In the genomic region with DNA sequence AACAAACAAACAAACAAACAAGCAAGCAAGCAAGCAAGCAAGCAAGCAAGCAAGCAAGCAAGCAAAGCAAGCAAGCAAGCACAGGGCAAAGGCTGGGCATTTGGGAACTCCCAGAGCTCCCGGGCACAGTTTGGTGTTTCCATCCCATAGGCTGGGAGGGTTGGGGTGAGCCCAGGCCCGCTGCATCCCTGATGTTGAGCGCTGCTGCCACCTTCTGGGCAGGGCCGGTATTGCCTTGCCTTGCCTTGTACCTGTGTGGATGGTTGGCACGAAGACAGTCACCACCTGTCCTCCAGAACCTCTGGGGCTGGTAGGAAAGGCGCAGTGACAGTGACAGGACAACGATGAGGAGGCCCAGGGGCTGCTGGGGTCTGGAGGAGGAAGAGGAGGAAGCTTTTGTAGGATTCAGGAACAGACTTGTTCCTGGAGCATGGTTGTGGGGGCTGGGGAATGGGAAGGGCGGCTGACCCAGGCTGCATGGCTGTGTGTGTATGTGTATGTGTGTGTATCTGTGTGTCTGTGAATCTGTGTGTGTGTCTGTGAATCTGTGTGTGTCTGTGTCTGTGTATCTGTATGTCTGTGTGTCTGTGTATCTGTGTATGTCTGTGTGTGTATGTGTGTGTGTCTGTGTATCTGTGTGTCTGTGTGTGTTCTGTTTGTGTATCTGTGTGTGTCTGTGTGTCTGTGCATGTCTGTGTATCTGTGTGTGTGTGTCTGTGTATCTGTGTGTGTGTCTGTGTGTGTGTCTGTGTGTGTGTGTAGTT, we compare ENCODE assay signal across 1 cellular context.
TF ChIP-seq lines count a peak whose summit lies in the region.

No MANE protein-coding gene starts in this region.

TF ChIP-seq in HepG2, 621 proteins besides CTCF, POLR2A, EP300 and RAD21 (continued from another document and continues in another):
- TF ChIP-seq ZSCAN29 (CRISPR knock-in tag; conservative IDR thresholded peaks at IDR 0.05), result no peak
- TF ChIP-seq MEF2D (CRISPR knock-in tag; IDR thresholded peaks at IDR 0.05), result no peak
- TF ChIP-seq TBP (CRISPR knock-in tag; IDR thresholded peaks at IDR 0.05), result no peak
- TF ChIP-seq ZNF232 (CRISPR knock-in tag; IDR thresholded peaks at IDR 0.05; ENCODE audit: borderline replicate concordance), result no peak
- no peak for TF ChIP-seq NFE2L2 (IDR thresholded peaks at IDR 0.05; ENCODE audit: low read length)
- no peak for TF ChIP-seq GABPA (IDR thresholded peaks at IDR 0.05; ENCODE audit: low read depth, low read length)
- no peak for TF ChIP-seq GABPA (CRISPR knock-in tag; IDR thresholded peaks at IDR 0.05; ENCODE audit: low read depth)
- TF ChIP-seq, protein P1, sequence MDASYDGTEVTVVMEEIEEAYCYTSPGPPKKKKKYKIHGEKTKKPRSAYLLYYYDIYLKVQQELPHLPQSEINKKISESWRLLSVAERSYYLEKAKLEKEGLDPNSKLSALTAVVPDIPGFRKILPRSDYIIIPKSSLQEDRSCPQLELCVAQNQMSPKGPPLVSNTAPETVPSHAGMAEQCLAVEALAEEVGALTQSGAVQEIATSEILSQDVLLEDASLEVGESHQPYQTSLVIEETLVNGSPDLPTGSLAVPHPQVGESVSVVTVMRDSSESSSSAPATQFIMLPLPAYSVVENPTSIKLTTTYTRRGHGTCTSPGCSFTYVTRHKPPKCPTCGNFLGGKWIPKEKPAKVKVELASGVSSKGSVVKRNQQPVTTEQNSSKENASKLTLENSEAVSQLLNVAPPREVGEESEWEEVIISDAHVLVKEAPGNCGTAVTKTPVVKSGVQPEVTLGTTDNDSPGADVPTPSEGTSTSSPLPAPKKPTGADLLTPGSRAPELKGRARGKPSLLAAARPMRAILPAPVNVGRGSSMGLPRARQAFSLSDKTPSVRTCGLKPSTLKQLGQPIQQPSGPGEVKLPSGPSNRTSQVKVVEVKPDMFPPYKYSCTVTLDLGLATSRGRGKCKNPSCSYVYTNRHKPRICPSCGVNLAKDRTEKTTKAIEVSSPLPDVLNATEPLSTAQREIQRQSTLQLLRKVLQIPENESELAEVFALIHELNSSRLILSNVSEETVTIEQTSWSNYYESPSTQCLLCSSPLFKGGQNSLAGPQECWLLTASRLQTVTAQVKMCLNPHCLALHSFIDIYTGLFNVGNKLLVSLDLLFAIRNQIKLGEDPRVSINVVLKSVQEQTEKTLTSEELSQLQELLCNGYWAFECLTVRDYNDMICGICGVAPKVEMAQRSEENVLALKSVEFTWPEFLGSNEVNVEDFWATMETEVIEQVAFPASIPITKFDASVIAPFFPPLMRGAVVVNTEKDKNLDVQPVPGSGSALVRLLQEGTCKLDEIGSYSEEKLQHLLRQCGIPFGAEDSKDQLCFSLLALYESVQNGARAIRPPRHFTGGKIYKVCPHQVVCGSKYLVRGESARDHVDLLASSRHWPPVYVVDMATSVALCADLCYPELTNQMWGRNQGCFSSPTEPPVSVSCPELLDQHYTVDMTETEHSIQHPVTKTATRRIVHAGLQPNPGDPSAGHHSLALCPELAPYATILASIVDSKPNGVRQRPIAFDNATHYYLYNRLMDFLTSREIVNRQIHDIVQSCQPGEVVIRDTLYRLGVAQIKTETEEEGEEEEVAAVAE (CRISPR knock-in tag; IDR thresholded peaks at IDR 0.05; ENCODE audit: borderline replicate concordance), result peak; percentile 33; the same call in 1 of the 2 replicates
- TF ChIP-seq SUZ12 (IDR thresholded peaks at IDR 0.05; ENCODE audit: low read depth, low read length), result no peak
- peak; percentile 68 for TF ChIP-seq IRF2 (CRISPR knock-in tag; IDR thresholded peaks at IDR 0.05)
- 0 out of 2 replicates have a peak, but pooled peaks have one; percentile 19 for TF ChIP-seq HIVEP1 (CRISPR knock-in tag; IDR thresholded peaks at IDR 0.05)
- TF ChIP-seq STAG1 (CRISPR knock-in tag; IDR thresholded peaks at IDR 0.05), result peak; percentile 97
- TF ChIP-seq, protein P2, sequence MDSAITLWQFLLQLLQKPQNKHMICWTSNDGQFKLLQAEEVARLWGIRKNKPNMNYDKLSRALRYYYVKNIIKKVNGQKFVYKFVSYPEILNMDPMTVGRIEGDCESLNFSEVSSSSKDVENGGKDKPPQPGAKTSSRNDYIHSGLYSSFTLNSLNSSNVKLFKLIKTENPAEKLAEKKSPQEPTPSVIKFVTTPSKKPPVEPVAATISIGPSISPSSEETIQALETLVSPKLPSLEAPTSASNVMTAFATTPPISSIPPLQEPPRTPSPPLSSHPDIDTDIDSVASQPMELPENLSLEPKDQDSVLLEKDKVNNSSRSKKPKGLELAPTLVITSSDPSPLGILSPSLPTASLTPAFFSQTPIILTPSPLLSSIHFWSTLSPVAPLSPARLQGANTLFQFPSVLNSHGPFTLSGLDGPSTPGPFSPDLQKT (CRISPR knock-in tag; IDR thresholded peaks at IDR 0.05; ENCODE audit: borderline replicate concordance), result no peak
- 0 out of 2 replicates have a peak, but pooled peaks have one; percentile 73 for TF ChIP-seq AHR (CRISPR knock-in tag; IDR thresholded peaks at IDR 0.05)
- TF ChIP-seq REPIN1 (CRISPR knock-in tag; IDR thresholded peaks at IDR 0.05; ENCODE audit: borderline replicate concordance, low read depth), result 0 out of 2 replicates have a peak, but pooled peaks have one; percentile 39
- TF ChIP-seq ZFP36L2 (CRISPR knock-in tag; IDR thresholded peaks at IDR 0.05), result no peak
- TF ChIP-seq SSRP1 (CRISPR knock-in tag; IDR thresholded peaks at IDR 0.05), result no peak
- no peak for TF ChIP-seq ZNF720 (CRISPR knock-in tag; IDR thresholded peaks at IDR 0.05)
- TF ChIP-seq MLLT10 (CRISPR knock-in tag; IDR thresholded peaks at IDR 0.05), result no peak
- TF ChIP-seq ZNF496 (CRISPR knock-in tag; IDR thresholded peaks at IDR 0.05; ENCODE audit: insufficient replicate concordance), result no peak
- no peak for TF ChIP-seq ZNF83 (CRISPR knock-in tag; IDR thresholded peaks at IDR 0.05; ENCODE audit: borderline replicate concordance)
- 0 out of 2 replicates have a peak, but pooled peaks have one; percentile 19 for TF ChIP-seq SRF (IDR thresholded peaks at IDR 0.05; ENCODE audit: low read depth, low read length)
- TF ChIP-seq BHLHE40 (IDR thresholded peaks at IDR 0.05; ENCODE audit: low read length), result peak; percentile 42; the same call in 1 of the 2 replicates
- peak; percentile 32; the same call in 1 of the 2 replicates for TF ChIP-seq FOXA3 (CRISPR knock-in tag; IDR thresholded peaks at IDR 0.05)
- no peak for TF ChIP-seq IRX3 (CRISPR knock-in tag; IDR thresholded peaks at IDR 0.05; ENCODE audit: borderline replicate concordance, low read depth)
- TF ChIP-seq SAFB2 (CRISPR knock-in tag; IDR thresholded peaks at IDR 0.05; ENCODE audit: borderline replicate concordance, low read depth), result peak; percentile 79; the same call in 1 of the 2 replicates
- TF ChIP-seq NFYC (CRISPR knock-in tag; IDR thresholded peaks at IDR 0.05), result no peak
- no peak for TF ChIP-seq ZNF143 (CRISPR knock-in tag; IDR thresholded peaks at IDR 0.05)
- no peak for TF ChIP-seq WIZ (CRISPR knock-in tag; IDR thresholded peaks at IDR 0.05)
- TF ChIP-seq, protein P3, sequence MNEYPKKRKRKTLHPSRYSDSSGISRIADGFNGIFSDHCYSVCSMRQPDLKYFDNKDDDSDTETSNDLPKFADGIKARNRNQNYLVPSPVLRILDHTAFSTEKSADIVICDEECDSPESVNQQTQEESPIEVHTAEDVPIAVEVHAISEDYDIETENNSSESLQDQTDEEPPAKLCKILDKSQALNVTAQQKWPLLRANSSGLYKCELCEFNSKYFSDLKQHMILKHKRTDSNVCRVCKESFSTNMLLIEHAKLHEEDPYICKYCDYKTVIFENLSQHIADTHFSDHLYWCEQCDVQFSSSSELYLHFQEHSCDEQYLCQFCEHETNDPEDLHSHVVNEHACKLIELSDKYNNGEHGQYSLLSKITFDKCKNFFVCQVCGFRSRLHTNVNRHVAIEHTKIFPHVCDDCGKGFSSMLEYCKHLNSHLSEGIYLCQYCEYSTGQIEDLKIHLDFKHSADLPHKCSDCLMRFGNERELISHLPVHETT (CRISPR knock-in tag; conservative IDR thresholded peaks at IDR 0.05), result no peak
- TF ChIP-seq ZNF891 (CRISPR knock-in tag; IDR thresholded peaks at IDR 0.05), result no peak
- TF ChIP-seq NRL (CRISPR knock-in tag; IDR thresholded peaks at IDR 0.05; ENCODE audit: borderline replicate concordance), result peak; percentile 21; the same call in 1 of the 2 replicates
- peak; percentile 11; the same call in 1 of the 2 replicates for TF ChIP-seq RAD51 (IDR thresholded peaks at IDR 0.05; ENCODE audit: borderline replicate concordance)
- no peak for TF ChIP-seq ZNF33B (CRISPR knock-in tag; IDR thresholded peaks at IDR 0.05)
- no peak for TF ChIP-seq ZFP37 (CRISPR knock-in tag; IDR thresholded peaks at IDR 0.05; ENCODE audit: borderline replicate concordance)
- peak; percentile 40; the same call in 1 of the 2 replicates for TF ChIP-seq KDM3A (CRISPR knock-in tag; IDR thresholded peaks at IDR 0.05; ENCODE audit: low read depth)
- peak; percentile 37; the same call in 1 of the 2 replicates for TF ChIP-seq SAP130 (CRISPR knock-in tag; IDR thresholded peaks at IDR 0.05; ENCODE audit: low read depth)
- peak; percentile 33; the same call in 1 of the 2 replicates for TF ChIP-seq ELF3 (CRISPR knock-in tag; IDR thresholded peaks at IDR 0.05)
- TF ChIP-seq, protein P4, sequence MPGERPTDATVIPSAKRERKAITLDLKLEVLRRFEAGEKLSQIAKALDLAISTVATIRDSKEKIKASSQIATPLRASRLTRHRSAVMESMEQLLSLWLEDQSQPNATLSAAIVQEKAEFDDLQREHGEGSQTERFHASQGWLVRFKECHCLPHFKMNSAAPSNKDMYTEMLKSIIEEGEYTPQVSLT (CRISPR knock-in tag; IDR thresholded peaks at IDR 0.05; ENCODE audit: borderline replicate concordance, low read depth), result no peak
- TF ChIP-seq GATAD2A (CRISPR knock-in tag; IDR thresholded peaks at IDR 0.05), result 0 out of 2 replicates have a peak, but pooled peaks have one; percentile 39
- no peak for TF ChIP-seq ISL2 (CRISPR knock-in tag; IDR thresholded peaks at IDR 0.05)
- TF ChIP-seq ZNF775 (CRISPR knock-in tag; IDR thresholded peaks at IDR 0.05; ENCODE audit: borderline replicate concordance), result no peak
- TF ChIP-seq ATF1 (CRISPR knock-in tag; IDR thresholded peaks at IDR 0.05), result no peak
- no peak for TF ChIP-seq LCORL (IDR thresholded peaks at IDR 0.05)
- peak; percentile 26; the same call in 1 of the 2 replicates for TF ChIP-seq LCORL (CRISPR knock-in tag; IDR thresholded peaks at IDR 0.05)
- no peak for TF ChIP-seq ZNF619 (CRISPR knock-in tag; IDR thresholded peaks at IDR 0.05)
- TF ChIP-seq ZMYM3 (CRISPR knock-in tag; IDR thresholded peaks at IDR 0.05), result no peak
- TF ChIP-seq ZFX (CRISPR knock-in tag; IDR thresholded peaks at IDR 0.05; ENCODE audit: low read depth), result peak; percentile 60
- TF ChIP-seq FOXP1 (IDR thresholded peaks at IDR 0.05), result 0 out of 2 replicates have a peak, but pooled peaks have one; percentile 21
- TF ChIP-seq FOXP1 (CRISPR knock-in tag; IDR thresholded peaks at IDR 0.05), result no peak
- TF ChIP-seq ZNF17 (CRISPR knock-in tag; IDR thresholded peaks at IDR 0.05), result no peak
- no peak for TF ChIP-seq ZNF343 (CRISPR knock-in tag; IDR thresholded peaks at IDR 0.05)
- peak; percentile 51; the same call in 1 of the 2 replicates for TF ChIP-seq MIER3 (CRISPR knock-in tag; IDR thresholded peaks at IDR 0.05; ENCODE audit: borderline replicate concordance)
- peak; percentile 33; the same call in 1 of the 2 replicates for TF ChIP-seq HDAC2 (CRISPR knock-in tag; IDR thresholded peaks at IDR 0.05)
- no peak for TF ChIP-seq XBP1 (CRISPR knock-in tag; IDR thresholded peaks at IDR 0.05)
- no peak; the same call in 1 of the 2 replicates for TF ChIP-seq ZNF274 (CRISPR knock-in tag; IDR thresholded peaks at IDR 0.05)
- TF ChIP-seq FOXJ3 (CRISPR knock-in tag; IDR thresholded peaks at IDR 0.05; ENCODE audit: borderline replicate concordance), result no peak
- TF ChIP-seq CREB1 (IDR thresholded peaks at IDR 0.05), result no peak
- no peak for TF ChIP-seq CREB1 (CRISPR knock-in tag; IDR thresholded peaks at IDR 0.05)
- no peak for TF ChIP-seq RFX5 (IDR thresholded peaks at IDR 0.05; ENCODE audit: low read depth, low read length)
- TF ChIP-seq KLF12 (CRISPR knock-in tag; IDR thresholded peaks at IDR 0.05; ENCODE audit: borderline replicate concordance), result no peak
- TF ChIP-seq IKZF4 (CRISPR knock-in tag; IDR thresholded peaks at IDR 0.05; ENCODE audit: borderline replicate concordance, low read depth, not compliant biosample characterization), result no peak
- TF ChIP-seq, protein P5, sequence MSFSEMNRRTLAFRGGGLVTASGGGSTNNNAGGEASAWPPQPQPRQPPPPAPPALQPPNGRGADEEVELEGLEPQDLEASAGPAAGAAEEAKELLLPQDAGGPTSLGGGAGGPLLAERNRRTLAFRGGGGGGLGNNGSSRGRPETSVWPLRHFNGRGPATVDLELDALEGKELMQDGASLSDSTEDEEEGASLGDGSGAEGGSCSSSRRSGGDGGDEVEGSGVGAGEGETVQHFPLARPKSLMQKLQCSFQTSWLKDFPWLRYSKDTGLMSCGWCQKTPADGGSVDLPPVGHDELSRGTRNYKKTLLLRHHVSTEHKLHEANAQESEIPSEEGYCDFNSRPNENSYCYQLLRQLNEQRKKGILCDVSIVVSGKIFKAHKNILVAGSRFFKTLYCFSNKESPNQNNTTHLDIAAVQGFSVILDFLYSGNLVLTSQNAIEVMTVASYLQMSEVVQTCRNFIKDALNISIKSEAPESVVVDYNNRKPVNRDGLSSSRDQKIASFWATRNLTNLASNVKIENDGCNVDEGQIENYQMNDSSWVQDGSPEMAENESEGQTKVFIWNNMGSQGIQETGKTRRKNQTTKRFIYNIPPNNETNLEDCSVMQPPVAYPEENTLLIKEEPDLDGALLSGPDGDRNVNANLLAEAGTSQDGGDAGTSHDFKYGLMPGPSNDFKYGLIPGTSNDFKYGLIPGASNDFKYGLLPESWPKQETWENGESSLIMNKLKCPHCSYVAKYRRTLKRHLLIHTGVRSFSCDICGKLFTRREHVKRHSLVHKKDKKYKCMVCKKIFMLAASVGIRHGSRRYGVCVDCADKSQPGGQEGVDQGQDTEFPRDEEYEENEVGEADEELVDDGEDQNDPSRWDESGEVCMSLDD (CRISPR knock-in tag; IDR thresholded peaks at IDR 0.05; ENCODE audit: borderline replicate concordance), result no peak
- TF ChIP-seq SALL1 (CRISPR knock-in tag; IDR thresholded peaks at IDR 0.05), result peak; percentile 75
- no peak for TF ChIP-seq MIXL1 (CRISPR knock-in tag; IDR thresholded peaks at IDR 0.05)
- TF ChIP-seq SP2 (CRISPR knock-in tag; IDR thresholded peaks at IDR 0.05), result no peak
- TF ChIP-seq, protein P6, sequence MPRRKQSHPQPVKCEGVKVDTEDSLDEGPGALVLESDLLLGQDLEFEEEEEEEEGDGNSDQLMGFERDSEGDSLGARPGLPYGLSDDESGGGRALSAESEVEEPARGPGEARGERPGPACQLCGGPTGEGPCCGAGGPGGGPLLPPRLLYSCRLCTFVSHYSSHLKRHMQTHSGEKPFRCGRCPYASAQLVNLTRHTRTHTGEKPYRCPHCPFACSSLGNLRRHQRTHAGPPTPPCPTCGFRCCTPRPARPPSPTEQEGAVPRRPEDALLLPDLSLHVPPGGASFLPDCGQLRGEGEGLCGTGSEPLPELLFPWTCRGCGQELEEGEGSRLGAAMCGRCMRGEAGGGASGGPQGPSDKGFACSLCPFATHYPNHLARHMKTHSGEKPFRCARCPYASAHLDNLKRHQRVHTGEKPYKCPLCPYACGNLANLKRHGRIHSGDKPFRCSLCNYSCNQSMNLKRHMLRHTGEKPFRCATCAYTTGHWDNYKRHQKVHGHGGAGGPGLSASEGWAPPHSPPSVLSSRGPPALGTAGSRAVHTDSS (CRISPR knock-in tag; conservative IDR thresholded peaks at IDR 0.05), result no peak
- TF ChIP-seq NFATC3 (CRISPR knock-in tag; IDR thresholded peaks at IDR 0.05), result no peak
